7 cellular contexts compared by ENCODE assay signal in the genomic region with DNA sequence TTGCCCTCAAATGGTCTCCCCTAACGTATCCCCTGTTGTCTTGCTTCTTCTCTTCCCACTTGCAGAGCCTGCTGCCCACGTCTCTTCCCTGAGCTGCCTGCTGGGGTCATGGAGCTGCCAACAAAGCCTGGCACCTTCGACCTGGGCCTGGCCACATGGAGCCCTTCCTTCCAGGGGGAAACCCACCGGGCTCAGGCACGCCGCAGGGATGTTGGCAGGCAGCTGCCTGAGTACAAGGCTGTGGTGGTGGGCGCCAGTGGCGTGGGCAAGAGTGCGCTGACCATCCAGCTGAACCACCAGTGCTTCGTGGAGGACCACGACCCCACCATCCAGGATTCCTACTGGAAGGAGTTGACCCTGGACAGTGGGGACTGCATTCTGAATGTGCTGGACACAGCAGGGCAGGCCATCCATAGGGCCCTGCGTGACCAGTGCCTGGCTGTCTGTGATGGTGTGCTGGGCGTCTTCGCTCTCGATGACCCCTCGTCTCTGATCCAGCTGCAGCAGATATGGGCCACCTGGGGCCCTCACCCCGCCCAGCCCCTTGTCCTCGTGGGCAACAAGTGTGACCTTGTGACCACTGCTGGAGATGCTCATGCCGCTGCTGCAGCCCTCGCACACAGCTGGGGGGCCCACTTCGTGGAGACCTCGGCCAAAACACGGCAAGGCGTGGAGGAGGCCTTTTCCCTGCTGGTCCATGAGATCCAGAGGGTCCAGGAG. TPM values are rescaled to one million over a fixed set of nuclear protein-coding genes. Genes with fewer than 3 reads are reported as not detected.
"Had no signal": no experiment of that assay in that cellular context is flagged by ENCODE, and none has a peak within 500 bp of the region (broad histone marks: within the 10 kb centered on the region; RNA-seq: fewer than 3 reads in every experiment).

No MANE protein-coding gene starts in this region.

- DNase-seq: IMR-90 had no signal

- H3K4me3 ChIP-seq: K562 had no signal

- ATAC-seq: HepG2, K562 had no signal

- H3K27ac ChIP-seq: HL-60 had no signal

- H3K9me3 Mint-ChIP-seq: IgD-negative memory B cell had no signal

- H3K27ac Mint-ChIP-seq: IgD-negative memory B cell had no signal

RNA-seq across cellular contexts. Expression of gene ERAS, which starts 2.9 kb away (rescaled TPM):
- total RNA-seq: HT-29, HT1080, IMR-90, K562 had no signal

RNA-seq across cellular contexts. Expression of gene PCSK1N, which starts 6.2 kb away (rescaled TPM):
- total RNA-seq: HT-29, HT1080, IMR-90 had no signal

RNA-seq across cellular contexts. Expression of gene GATA1, which starts 42.8 kb away (rescaled TPM):
- total RNA-seq: HT-29, HT1080, IMR-90 had no signal
